1 cellular context compared by ENCODE assay signal in the genomic region with DNA sequence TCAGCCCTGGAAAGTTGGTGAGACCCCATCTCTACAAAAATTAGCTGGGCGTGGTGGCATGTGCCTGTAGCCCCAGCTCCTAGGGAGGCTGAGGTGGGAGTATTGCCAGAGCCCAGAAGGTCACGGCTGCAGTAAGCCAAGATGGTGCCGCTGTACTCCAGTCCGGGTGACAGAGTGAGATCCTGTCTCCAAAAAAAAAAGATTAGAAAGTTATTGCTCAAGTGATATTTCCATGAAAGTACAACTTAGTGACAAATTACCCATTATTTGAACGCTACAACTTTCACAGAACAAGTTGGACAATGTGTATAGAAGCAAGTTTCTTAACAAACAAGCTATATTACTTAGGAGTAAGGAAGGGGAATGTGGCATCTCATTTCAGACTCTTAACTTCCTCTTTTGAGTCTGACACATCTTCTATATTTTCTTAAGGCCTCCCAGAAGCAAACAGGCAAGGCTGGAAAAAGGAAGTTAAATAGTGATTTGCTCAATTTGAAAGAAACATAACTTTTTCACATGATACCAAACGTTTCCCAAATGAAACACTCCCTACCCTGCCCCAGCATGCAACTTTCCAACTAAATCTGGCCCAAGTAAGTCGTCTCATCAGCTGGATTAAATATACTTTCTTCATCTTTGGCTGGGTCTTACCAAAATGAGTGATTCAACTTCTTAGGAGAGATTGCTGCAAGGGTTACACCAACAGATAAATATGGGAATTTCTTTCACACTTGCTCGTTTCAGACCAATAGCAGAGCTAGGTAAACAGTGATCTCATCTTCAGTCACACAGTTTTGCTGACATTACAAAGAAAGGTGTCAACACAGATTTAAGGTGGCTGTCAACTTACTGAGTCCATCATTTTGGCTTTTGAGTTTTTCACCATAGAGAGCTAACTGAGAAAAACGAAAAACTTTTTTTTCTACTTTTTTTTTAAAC.
A peak's percentile ranks its signal among the peaks of the same experiment; 100 is the strongest.
TF ChIP-seq lines count a peak whose summit lies in the region.

No MANE protein-coding gene starts in this region.

TF ChIP-seq in K562, 482 proteins besides CTCF, POLR2A, EP300 and RAD21 (continued from another document and continues in another):
- TF ChIP-seq, protein P1, sequence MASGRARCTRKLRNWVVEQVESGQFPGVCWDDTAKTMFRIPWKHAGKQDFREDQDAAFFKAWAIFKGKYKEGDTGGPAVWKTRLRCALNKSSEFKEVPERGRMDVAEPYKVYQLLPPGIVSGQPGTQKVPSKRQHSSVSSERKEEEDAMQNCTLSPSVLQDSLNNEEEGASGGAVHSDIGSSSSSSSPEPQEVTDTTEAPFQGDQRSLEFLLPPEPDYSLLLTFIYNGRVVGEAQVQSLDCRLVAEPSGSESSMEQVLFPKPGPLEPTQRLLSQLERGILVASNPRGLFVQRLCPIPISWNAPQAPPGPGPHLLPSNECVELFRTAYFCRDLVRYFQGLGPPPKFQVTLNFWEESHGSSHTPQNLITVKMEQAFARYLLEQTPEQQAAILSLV (tag; IDR thresholded peaks at IDR 0.05): no peak
- no peak for TF ChIP-seq ZNF133 (CRISPR knock-in tag; IDR thresholded peaks at IDR 0.05)
- no peak for TF ChIP-seq SIRT6 (IDR thresholded peaks at IDR 0.05; ENCODE audit: low read depth, low read length)
- TF ChIP-seq C11orf30 (IDR thresholded peaks at IDR 0.05; ENCODE audit: low read depth): peak; percentile 86
- TF ChIP-seq CREB3 (tag; conservative IDR thresholded peaks at IDR 0.05; ENCODE audit: low read depth): peak; percentile 61; the same call in 1 of the 2 replicates
- no peak for TF ChIP-seq FOXJ3 (CRISPR knock-in tag; IDR thresholded peaks at IDR 0.05)
- TF ChIP-seq POLR2B (IDR thresholded peaks at IDR 0.05; ENCODE audit: low read depth, partially characterized antibody): no peak
- no peak for TF ChIP-seq SIN3A (IDR thresholded peaks at IDR 0.05; ENCODE audit: borderline replicate concordance in 2 of 2, control insufficient read depth in 1 of 2, low read depth in 2 of 2, low read length in 2 of 2)
- no peak for TF ChIP-seq PCBP2 (IDR thresholded peaks at IDR 0.05; ENCODE audit: low read depth, low read length, poor library complexity, severe bottlenecking)
- no peak for TF ChIP-seq ZNF140 (CRISPR knock-in tag; IDR thresholded peaks at IDR 0.05)
- TF ChIP-seq, protein P2, sequence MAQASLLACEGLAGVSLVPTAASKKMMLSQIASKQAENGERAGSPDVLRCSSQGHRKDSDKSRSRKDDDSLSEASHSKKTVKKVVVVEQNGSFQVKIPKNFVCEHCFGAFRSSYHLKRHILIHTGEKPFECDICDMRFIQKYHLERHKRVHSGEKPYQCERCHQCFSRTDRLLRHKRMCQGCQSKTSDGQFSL (CRISPR knock-in tag; IDR thresholded peaks at IDR 0.05): no peak
- TF ChIP-seq, protein P2 (tag; IDR thresholded peaks at IDR 0.05): no peak
- no peak for TF ChIP-seq ZNF184 (CRISPR knock-in tag; IDR thresholded peaks at IDR 0.05)
- 0 out of 2 replicates have a peak, but pooled peaks have one; percentile 43 for TF ChIP-seq HINFP (tag; conservative IDR thresholded peaks at IDR 0.05; ENCODE audit: low read depth)
- TF ChIP-seq, protein P3, sequence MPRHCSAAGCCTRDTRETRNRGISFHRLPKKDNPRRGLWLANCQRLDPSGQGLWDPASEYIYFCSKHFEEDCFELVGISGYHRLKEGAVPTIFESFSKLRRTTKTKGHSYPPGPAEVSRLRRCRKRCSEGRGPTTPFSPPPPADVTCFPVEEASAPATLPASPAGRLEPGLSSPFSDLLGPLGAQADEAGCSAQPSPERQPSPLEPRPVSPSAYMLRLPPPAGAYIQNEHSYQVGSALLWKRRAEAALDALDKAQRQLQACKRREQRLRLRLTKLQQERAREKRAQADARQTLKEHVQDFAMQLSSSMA (CRISPR knock-in tag; IDR thresholded peaks at IDR 0.05): no peak
- no peak for TF ChIP-seq MCM3 (IDR thresholded peaks at IDR 0.05)
- no peak for TF ChIP-seq ZBTB9 (CRISPR knock-in tag; IDR thresholded peaks at IDR 0.05)
- TF ChIP-seq XRCC3 (IDR thresholded peaks at IDR 0.05): no peak
- TF ChIP-seq EGR1 (conservative IDR thresholded peaks at IDR 0.05): no peak
- peak; percentile 50 for TF ChIP-seq L3MBTL2 (IDR thresholded peaks at IDR 0.05)
- TF ChIP-seq ZNF76 (CRISPR knock-in tag; IDR thresholded peaks at IDR 0.05; ENCODE audit: borderline replicate concordance): no peak
- TF ChIP-seq, protein P4, sequence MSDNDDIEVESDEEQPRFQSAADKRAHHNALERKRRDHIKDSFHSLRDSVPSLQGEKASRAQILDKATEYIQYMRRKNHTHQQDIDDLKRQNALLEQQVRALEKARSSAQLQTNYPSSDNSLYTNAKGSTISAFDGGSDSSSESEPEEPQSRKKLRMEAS (CRISPR knock-in tag; IDR thresholded peaks at IDR 0.05): no peak
- TF ChIP-seq, protein P5, sequence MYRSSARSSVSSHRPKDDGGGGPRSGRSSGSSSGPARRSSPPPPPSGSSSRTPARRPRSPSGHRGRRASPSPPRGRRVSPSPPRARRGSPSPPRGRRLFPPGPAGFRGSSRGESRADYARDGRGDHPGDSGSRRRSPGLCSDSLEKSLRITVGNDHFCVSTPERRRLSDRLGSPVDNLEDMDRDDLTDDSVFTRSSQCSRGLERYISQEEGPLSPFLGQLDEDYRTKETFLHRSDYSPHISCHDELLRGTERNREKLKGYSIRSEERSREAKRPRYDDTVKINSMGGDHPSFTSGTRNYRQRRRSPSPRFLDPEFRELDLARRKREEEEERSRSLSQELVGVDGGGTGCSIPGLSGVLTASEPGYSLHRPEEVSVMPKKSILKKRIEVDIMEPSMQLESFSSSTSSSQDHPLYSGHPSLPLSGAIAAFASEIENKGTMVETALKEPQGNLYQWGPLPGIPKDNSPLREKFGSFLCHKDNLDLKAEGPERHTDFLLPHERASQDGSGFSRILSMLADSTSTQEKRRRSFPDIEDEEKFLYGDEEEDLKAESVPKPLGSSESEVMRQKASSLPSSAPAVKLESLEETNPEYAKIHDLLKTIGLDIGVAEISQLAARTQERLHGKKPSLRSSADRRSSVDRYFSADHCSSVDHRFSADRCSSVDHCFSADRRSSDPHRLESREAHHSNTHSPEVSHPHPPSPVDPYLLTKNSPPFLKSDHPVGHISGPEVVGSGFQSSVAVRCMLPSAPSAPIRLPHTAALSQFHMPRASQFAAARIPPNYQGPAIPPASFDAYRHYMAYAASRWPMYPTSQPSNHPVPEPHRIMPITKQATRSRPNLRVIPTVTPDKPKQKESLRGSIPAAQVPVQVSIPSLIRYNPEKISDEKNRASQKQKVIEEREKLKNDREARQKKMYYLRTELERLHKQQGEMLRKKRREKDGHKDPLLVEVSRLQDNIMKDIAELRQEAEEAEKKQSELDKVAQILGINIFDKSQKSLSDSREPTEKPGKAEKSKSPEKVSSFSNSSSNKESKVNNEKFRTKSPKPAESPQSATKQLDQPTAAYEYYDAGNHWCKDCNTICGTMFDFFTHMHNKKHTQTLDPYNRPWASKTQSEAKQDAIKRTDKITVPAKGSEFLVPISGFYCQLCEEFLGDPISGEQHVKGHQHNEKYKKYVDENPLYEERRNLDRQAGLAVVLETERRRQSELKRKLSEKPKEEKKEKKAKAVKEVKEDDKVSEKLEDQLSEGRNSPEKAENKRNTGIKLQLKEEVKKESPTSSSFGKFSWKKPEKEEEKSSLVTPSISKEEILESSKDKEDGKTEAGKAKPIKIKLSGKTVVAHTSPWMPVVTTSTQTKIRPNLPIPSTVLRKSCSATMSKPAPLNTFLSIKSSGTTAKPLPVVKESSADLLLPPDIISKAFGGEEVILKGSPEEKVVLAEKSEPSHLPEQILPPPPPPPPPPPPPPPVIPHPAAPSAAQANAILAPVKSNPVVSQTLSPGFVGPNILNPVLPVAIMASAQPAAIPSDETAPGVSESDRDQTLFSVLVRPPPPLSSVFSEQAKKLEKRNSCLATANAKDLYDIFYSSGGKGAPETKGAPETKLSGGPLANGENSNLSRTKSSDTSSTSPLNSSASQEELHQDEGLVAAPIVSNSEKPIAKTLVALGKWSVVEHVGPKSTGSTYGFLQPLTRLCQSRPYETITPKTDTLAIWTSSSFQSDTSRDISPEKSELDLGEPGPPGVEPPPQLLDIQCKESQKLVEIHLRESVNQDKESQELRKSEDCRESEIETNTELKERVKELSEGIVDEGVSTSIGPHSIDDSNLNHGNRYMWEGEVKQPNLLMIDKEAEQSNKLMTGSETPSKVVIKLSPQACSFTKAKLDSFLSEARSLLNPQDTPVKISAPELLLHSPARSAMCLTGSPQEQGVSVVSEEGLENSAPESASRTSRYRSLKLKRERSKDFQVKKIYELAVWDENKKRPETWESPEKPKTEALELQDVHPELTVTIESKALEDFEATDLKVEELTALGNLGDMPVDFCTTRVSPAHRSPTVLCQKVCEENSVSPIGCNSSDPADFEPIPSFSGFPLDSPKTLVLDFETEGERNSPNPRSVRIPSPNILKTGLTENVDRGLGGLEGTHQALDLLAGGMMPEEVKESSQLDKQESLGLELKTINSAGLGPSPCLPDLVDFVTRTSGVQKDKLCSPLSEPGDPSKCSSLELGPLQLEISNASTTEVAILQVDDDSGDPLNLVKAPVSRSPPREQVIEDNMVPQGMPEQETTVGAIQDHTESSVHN (IDR thresholded peaks at IDR 0.05; ENCODE audit: borderline replicate concordance in 1 of 2, low read depth in 1 of 2): 0 out of 4 replicates have a peak, but pooled peaks of 1 of the 2 experiments have one; percentile 10
- TF ChIP-seq, protein P6, sequence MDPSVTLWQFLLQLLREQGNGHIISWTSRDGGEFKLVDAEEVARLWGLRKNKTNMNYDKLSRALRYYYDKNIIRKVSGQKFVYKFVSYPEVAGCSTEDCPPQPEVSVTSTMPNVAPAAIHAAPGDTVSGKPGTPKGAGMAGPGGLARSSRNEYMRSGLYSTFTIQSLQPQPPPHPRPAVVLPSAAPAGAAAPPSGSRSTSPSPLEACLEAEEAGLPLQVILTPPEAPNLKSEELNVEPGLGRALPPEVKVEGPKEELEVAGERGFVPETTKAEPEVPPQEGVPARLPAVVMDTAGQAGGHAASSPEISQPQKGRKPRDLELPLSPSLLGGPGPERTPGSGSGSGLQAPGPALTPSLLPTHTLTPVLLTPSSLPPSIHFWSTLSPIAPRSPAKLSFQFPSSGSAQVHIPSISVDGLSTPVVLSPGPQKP (CRISPR knock-in tag; IDR thresholded peaks at IDR 0.05): no peak
- TF ChIP-seq FOXA1 (IDR thresholded peaks at IDR 0.05; ENCODE audit: borderline replicate concordance): no peak
- TF ChIP-seq CEBPG (CRISPR knock-in tag; IDR thresholded peaks at IDR 0.05): no peak
- TF ChIP-seq CEBPG (tag; conservative IDR thresholded peaks at IDR 0.05 in 1 of 2, IDR thresholded peaks at IDR 0.05 in 1 of 2): peak in 1 of 2 experiments; percentile 16; a peak in 3 of 4 replicates
- TF ChIP-seq KLF1 (tag; IDR thresholded peaks at IDR 0.05): no peak
- 0 out of 2 replicates have a peak, but pooled peaks have one; percentile 2 for TF ChIP-seq PYGO2 (tag; IDR thresholded peaks at IDR 0.05)
- TF ChIP-seq TCF3 (CRISPR knock-in tag; IDR thresholded peaks at IDR 0.05): no peak
- TF ChIP-seq RBBP5 (IDR thresholded peaks at IDR 0.05; ENCODE audit: borderline replicate concordance, insufficient read depth, low read length, poor library complexity, severe bottlenecking): no peak
- TF ChIP-seq, protein P7, sequence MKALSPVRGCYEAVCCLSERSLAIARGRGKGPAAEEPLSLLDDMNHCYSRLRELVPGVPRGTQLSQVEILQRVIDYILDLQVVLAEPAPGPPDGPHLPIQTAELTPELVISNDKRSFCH (CRISPR knock-in tag; IDR thresholded peaks at IDR 0.05): no peak
- TF ChIP-seq, protein P7 (tag; IDR thresholded peaks at IDR 0.05): no peak
- TF ChIP-seq FOXK1 (CRISPR knock-in tag; IDR thresholded peaks at IDR 0.05; ENCODE audit: borderline replicate concordance): no peak
- no peak for TF ChIP-seq ZFP1 (CRISPR knock-in tag; IDR thresholded peaks at IDR 0.05)
- no peak for TF ChIP-seq POLR2AphosphoS2 (IDR thresholded peaks at IDR 0.05; ENCODE audit: low read length)
- TF ChIP-seq PHB2 (IDR thresholded peaks at IDR 0.05; ENCODE audit: low read depth): no peak
- no peak for TF ChIP-seq ZNF41 (CRISPR knock-in tag; conservative IDR thresholded peaks at IDR 0.05)
- TF ChIP-seq MEIS2 (IDR thresholded peaks at IDR 0.05; ENCODE audit: partially characterized antibody): peak; percentile 51
- peak; percentile 84 for TF ChIP-seq GTF2E2 (tag; IDR thresholded peaks at IDR 0.05)
